ENCODE assay signal across 26 cellular contexts in the genomic region with DNA sequence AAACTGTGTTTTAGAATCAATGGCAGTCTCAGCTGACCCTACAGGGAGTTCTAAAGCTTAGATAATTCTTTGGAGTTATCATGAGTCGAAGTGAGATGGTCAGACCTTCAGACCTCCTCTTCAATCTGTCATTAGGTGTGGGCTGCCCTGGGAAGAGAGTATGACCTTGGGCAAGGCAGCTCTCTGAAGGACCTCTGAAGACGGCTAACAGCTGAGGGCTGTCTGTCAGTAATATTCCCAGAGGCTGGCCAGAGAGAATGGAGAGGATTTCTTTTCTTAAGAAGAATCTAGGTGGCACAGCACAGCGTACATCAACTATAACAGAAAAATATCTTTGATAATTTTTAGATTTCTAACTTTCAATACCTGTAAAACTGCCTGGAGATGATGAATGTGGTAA.
"Had no signal": no experiment of that assay in that cellular context is flagged by ENCODE, and none has a peak within 500 bp of the region (broad histone marks: within the 10 kb centered on the region; RNA-seq: fewer than 3 reads in every experiment).

No MANE protein-coding gene starts in this region.

- H3K9me3 ChIP-seq: heart left ventricle, neutrophil, pancreas, psoas muscle, sigmoid colon, suprapubic skin, tibial nerve had no signal

- H3K27me3 ChIP-seq: brain microvascular endothelial cell, foreskin keratinocyte, neutrophil, sigmoid colon, suprapubic skin, tibial nerve had no signal

- H3K4me3 ChIP-seq: heart left ventricle, pancreas, psoas muscle, sigmoid colon, suprapubic skin, tibial nerve had no signal

- ATAC-seq: effector memory CD8-positive, alpha-beta T cell; heart left ventricle; pancreas; psoas muscle had no signal

- FAIRE-seq: pancreas, TTC549, urothelium cell line had no signal

- H3K27ac ChIP-seq: brain microvascular endothelial cell, foreskin keratinocyte, heart left ventricle, neutrophil, pancreas, psoas muscle, suprapubic skin, tibial nerve, VCaP had no signal

- DNase-seq: activated CD4-positive, alpha-beta T cell treated with anti-CD3 and anti-CD28 coated beads for 4 hours; activated CD4-positive, alpha-beta T cell treated with anti-CD3 and anti-CD28 coated beads, Interleukin-2, amount 50 U/mL, for 4 hours; activated CD8-positive, alpha-beta memory T cell treated with anti-CD3 and anti-CD28 coated beads for 24 hours; activated effector memory CD4-positive, alpha-beta T cell treated with Interleukin-2 at 50 U/mL for 16 hours; activated naive CD4-positive, alpha-beta T cell treated with Interleukin-2 at 50 U/mL for 16 hours; anterior cingulate cortex; brain microvascular endothelial cell; cortex of kidney; effector memory CD8-positive, alpha-beta T cell; heart left ventricle; hypothalamus; immature natural killer cell; nephron progenitor cell; pancreas; psoas muscle; sigmoid colon; stimulated activated CD4-positive, alpha-beta T cell treated with anti-CD3 and anti-CD28 coated beads, Interleukin-15, amount 100 ng/mL, for 24 hours; stimulated activated CD4-positive, alpha-beta T cell treated with anti-CD3 and anti-CD28 coated beads, Interleukin-2, amount 100 ng/mL, for 24 hours; stimulated activated naive CD4-positive, alpha-beta T cell had no signal

- H3K4me1 ChIP-seq: heart left ventricle, pancreas, psoas muscle, sigmoid colon, suprapubic skin, tibial nerve had no signal

- H3K36me3 ChIP-seq: brain microvascular endothelial cell, heart left ventricle, neutrophil, pancreas, sigmoid colon, suprapubic skin, tibial nerve had no signal
